Comparison of ENCODE assay signal across 16 cellular contexts in the genomic region with DNA sequence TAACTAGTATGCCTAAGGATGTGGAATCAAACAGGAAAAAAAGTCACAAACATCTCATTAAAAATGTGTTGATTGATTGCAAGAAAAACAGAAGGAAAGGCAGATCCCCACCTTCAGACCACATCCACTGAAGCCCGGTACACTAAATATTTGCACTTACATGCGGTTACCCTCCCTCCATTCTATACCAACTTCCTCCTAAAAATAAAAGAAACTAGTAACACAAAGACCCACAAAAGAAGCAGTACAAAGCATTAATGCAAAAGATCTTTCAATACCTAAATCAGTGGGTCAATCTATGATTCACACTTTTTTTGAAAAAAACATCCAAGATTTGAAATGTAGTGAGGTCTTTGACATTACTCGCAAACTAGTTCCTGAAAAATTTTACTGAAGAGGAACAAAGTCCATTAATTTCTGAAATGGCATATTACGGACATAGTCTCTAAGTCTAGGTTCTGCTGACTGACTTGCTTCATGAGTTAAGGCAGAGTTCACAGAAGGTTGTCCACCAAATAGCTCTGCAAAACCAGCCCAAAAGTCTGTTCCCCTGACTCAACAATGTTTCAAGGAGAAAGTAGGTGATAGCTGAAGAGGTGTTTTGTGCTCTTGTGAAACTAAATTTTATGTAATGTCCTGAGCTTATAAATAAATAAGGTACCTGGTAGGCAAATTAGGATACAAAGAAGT.
DNase-seq lines count a peak whose midpoint lies in the region; ATAC-seq and TF ChIP-seq lines count a peak whose summit lies in the region.
"Had no signal": no experiment of that assay in that cellular context is flagged by ENCODE, and none has a peak within 500 bp of the region (broad histone marks: within the 10 kb centered on the region; RNA-seq: fewer than 3 reads in every experiment).

No MANE protein-coding gene starts in this region.

- H3K23ac ChIP-seq in IMR-90 (ENCODE audit: low read depth, low read length) = no peak overlapping the region

- H3K9ac ChIP-seq in IMR-90 (ENCODE audit: low read depth, low read length) = no peak overlapping the region

- dilution Hi-C loops in IMR-90 (cut with HindIII; ENCODE audit: low sequenced_read_pairs, unreplicated experiment) = no loop called here

- TF ChIP-seq RAD21 in IMR-90 (IDR thresholded peaks at IDR 0.05; ENCODE audit: low read length) = no peak

- H3K9me1 ChIP-seq in IMR-90 (ENCODE audit: insufficient read depth, low read length) = peaks cover 11% of the 10 kb centered on the region

- H3K4me1 ChIP-seq in IMR-90 (ENCODE audit: control insufficient read depth, insufficient read depth, low read length) = peaks cover 6% of the 10 kb centered on the region
- H3K4me1 ChIP-seq: body of pancreas had no signal

- in situ Hi-C loops in IMR-90 (cut with MboI; ENCODE audit: low sequenced_read_pairs) = no loop called here

- intact Hi-C loops in IMR-90 (cut with micrococcal nuclease) = no loop called here

- DNase-seq in IMR-90 = no peak
- DNase-seq in central memory CD8-positive, alpha-beta T cell (ENCODE audit: low spot score in 2 of 2) = no peak
- no peak for DNase-seq in osteocyte (ENCODE audit: extremely low spot score, unreplicated experiment)
- DNase-seq in activated CD4-positive, alpha-beta T cell treated with anti-CD3 and anti-CD28 coated beads, Interleukin-2, amount 50 U/mL, for 4 hours = no peak
- no peak for DNase-seq in mesenteric fat pad (ENCODE audit: low spot score)
- no peak for DNase-seq in WTC11 (ENCODE audit: low spot score)
- DNase-seq: activated effector memory CD4-positive, alpha-beta T cell treated with anti-CD3 and anti-CD28 coated beads, Interleukin-2, amount 50 U/mL, for 16 hours; body of pancreas; effector memory CD4-positive, alpha-beta T cell; Karpas-422; left cardiac atrium; right cardiac atrium had no signal

- no peaks in the 10 kb centered on the region for H3K9me3 ChIP-seq in IMR-90 (ENCODE audit: control insufficient read depth, insufficient read depth, low read length)
- H3K9me3 ChIP-seq: body of pancreas had no signal

- H4K91ac ChIP-seq in IMR-90 (ENCODE audit: insufficient read depth, low read depth, low read length) = no peak overlapping the region

- no peak overlapping the region for H4K8ac ChIP-seq in IMR-90 (ENCODE audit: low read depth in 2 of 2, low read length in 2 of 2)

- no peak overlapping the region for H2AK9ac ChIP-seq in IMR-90 (replicated peaks; ENCODE audit: low read depth, low read length, poor library complexity)

- WGBS in IMR-90 (ENCODE audit: extremely low coverage in 2 of 2, insufficient read length in 1 of 2), 2 experiments = 80% methylated on average over 1 of the region's 4 CpGs; no CpG with 5 or more reads in 1 of the 2 experiments

- no peak for TF ChIP-seq POLR2A in IMR-90 (IDR thresholded peaks at IDR 0.05; ENCODE audit: low read depth, low read length)

- TF ChIP-seq CTCF in IMR-90 (conservative IDR thresholded peaks at IDR 0.05; ENCODE audit: low read depth, low read length) = no peak
- no peak for TF ChIP-seq CTCF in osteocyte (IDR thresholded peaks at IDR 0.05)
- no peak for TF ChIP-seq CTCF in WTC11 (IDR thresholded peaks at IDR 0.05)

- H3K4me2 ChIP-seq in IMR-90 (ENCODE audit: low read depth, low read length) = peak overlapping the region; percentile 36; the same call in 1 of the 2 replicates

- no peak overlapping the region for H3K4me3 ChIP-seq in IMR-90 (ENCODE audit: insufficient read depth, low read depth, low read length)
- H3K4me3 ChIP-seq: body of pancreas had no signal

- peak overlapping the region; percentile 27; the same call in 1 of the 2 replicates for H2BK20ac ChIP-seq in IMR-90 (ENCODE audit: low read depth, low read length)

- no peak overlapping the region; the same call in 1 of the 2 replicates for H2BK120ac ChIP-seq in IMR-90 (ENCODE audit: low read depth, low read length)

- POLR2A ChIA-PET in IMR-90 (lab: Charles Lee; ENCODE audit: unreplicated experiment) (no interaction called here), WTC11 (lab: Charles Lee) (no interaction called here)

- peak overlapping the region; percentile 35 for H3K4me3 Mint-ChIP-seq in central memory CD8-positive, alpha-beta T cell
- H3K4me3 Mint-ChIP-seq in osteocyte (ENCODE audit: unreplicated experiment) (peak overlapping the region; percentile 6), WTC11 (no peak overlapping the region)
- H3K4me3 Mint-ChIP-seq: T-helper 2 cell treated with Interferon-gamma antibody and Interleukin-4, amounts not matched to agents 5 μg/mL and 100 μg/mL, for 36 hours had no signal

- peaks cover 20 to 28% of the 10 kb centered on the region in 2 experiments for H3K79me1 ChIP-seq in IMR-90 (ENCODE audit: low read depth in 1 of 2, low read length in 2 of 2)

- H3K18ac ChIP-seq in IMR-90 (ENCODE audit: low read depth, low read length) = no peak overlapping the region

- no peak overlapping the region for H2BK5ac ChIP-seq in IMR-90 (ENCODE audit: low read depth, low read length, poor library complexity, severe bottlenecking)

- H3K27me3 ChIP-seq in IMR-90 (ENCODE audit: control insufficient read depth, insufficient read depth, low read length) = no peaks in the 10 kb centered on the region
- H3K27me3 ChIP-seq: body of pancreas had no signal

- H3K27ac ChIP-seq in IMR-90 (ENCODE audit: insufficient read depth, low read length) = no peak overlapping the region
- H3K27ac ChIP-seq: body of pancreas, C4-2B had no signal

- H2AFZ ChIP-seq in IMR-90 (replicated peaks; ENCODE audit: low read length, poor library complexity) = no peak overlapping the region

- H3K4ac ChIP-seq in IMR-90 (ENCODE audit: low read depth, low read length) = peak overlapping the region; percentile 37; the same call in 1 of the 2 replicates

- H3K36me3 ChIP-seq in IMR-90 (ENCODE audit: control insufficient read depth, insufficient read depth, low read length) = no peaks in the 10 kb centered on the region

- H3K14ac ChIP-seq in IMR-90 (replicated peaks; ENCODE audit: low read depth, low read length) = no peak overlapping the region; the same call in 1 of the 2 replicates

- no peaks in the 10 kb centered on the region for H3K27me3 Mint-ChIP-seq in central memory CD8-positive, alpha-beta T cell
- H3K27me3 Mint-ChIP-seq in osteocyte (ENCODE audit: unreplicated experiment) = no peaks in the 10 kb centered on the region
- no peaks in the 10 kb centered on the region for H3K27me3 Mint-ChIP-seq in WTC11 (ENCODE audit: low read depth)

- peak overlapping the region; percentile 32 for H3K27ac Mint-ChIP-seq in central memory CD8-positive, alpha-beta T cell (ENCODE audit: low read depth)
- peak overlapping the region; percentile 75 for H3K27ac Mint-ChIP-seq in osteocyte (ENCODE audit: unreplicated experiment)
- no peak overlapping the region for H3K27ac Mint-ChIP-seq in WTC11
- H3K27ac Mint-ChIP-seq: T-helper 2 cell treated with Interferon-gamma antibody and Interleukin-4, amounts not matched to agents 5 μg/mL and 100 μg/mL, for 36 hours had no signal

- H4K20me1 ChIP-seq in IMR-90 (ENCODE audit: insufficient read depth, low read length) = peaks cover 13% of the 10 kb centered on the region; the same call in 1 of the 2 replicates

- no peaks in the 10 kb centered on the region for H3K36me3 Mint-ChIP-seq in central memory CD8-positive, alpha-beta T cell (ENCODE audit: insufficient read depth)
- H3K36me3 Mint-ChIP-seq in osteocyte (ENCODE audit: unreplicated experiment) = peaks cover 3% of the 10 kb centered on the region
- no peaks in the 10 kb centered on the region for H3K36me3 Mint-ChIP-seq in WTC11

- CTCF ChIA-PET in IMR-90 (lab: Yijun Ruan, JAX) = interaction anchor here (0.9 kb wide), 1 partner anchor 65 kb away, joined by 3 read pairs; no protein-coding TSS in a partner anchor
- CTCF ChIA-PET in WTC11 (lab: Charles Lee) = interaction anchor here (0.9 kb wide), 1 partner anchor 11 kb away, joined by 3 read pairs; no protein-coding TSS in a partner anchor

- no peaks in the 10 kb centered on the region for H3K9me3 Mint-ChIP-seq in central memory CD8-positive, alpha-beta T cell
- H3K9me3 Mint-ChIP-seq in osteocyte (ENCODE audit: unreplicated experiment) (peaks cover 3% of the 10 kb centered on the region), WTC11 (no peaks in the 10 kb centered on the region)
- H3K9me3 Mint-ChIP-seq: T-helper 2 cell treated with Interferon-gamma antibody and Interleukin-4, amounts not matched to agents 5 μg/mL and 100 μg/mL, for 36 hours had no signal

- ATAC-seq in GM18868 (IDR thresholded peaks at IDR 0.05; ENCODE audit: unreplicated experiment) (peak; percentile 68), IMR-90 (ENCODE audit: low read depth) (no peak), WTC11 (no peak), GM19455 (IDR thresholded peaks at IDR 0.05; ENCODE audit: unreplicated experiment) (no peak)
- ATAC-seq in central memory CD8-positive, alpha-beta T cell (replicated peaks; ENCODE audit: extremely low read depth, poor library complexity, severe bottlenecking) = peak; percentile 50
- ATAC-seq: body of pancreas, right cardiac atrium had no signal

- no TSS peak for BruUV-seq in IMR-90 (replicated peaks; lab: Mats Ljungman, UMichigan)

- H2BK15ac ChIP-seq in IMR-90 (ENCODE audit: low read depth, low read length) = no peak overlapping the region

- H4K5ac ChIP-seq in IMR-90 (ENCODE audit: low read depth, low read length) = no peak overlapping the region

- H3K4me1 Mint-ChIP-seq in central memory CD8-positive, alpha-beta T cell = peaks cover 38% of the 10 kb centered on the region
- H3K4me1 Mint-ChIP-seq in osteocyte (ENCODE audit: unreplicated experiment) (peaks cover 46% of the 10 kb centered on the region), WTC11 (peaks cover 15% of the 10 kb centered on the region)

- H2AK5ac ChIP-seq in IMR-90 (ENCODE audit: low read depth, low read length) = no peak overlapping the region

- H3K56ac ChIP-seq in IMR-90 (ENCODE audit: extremely low read depth, insufficient read depth, low read length) = no peak overlapping the region

TF ChIP-seq in IMR-90, 13 proteins besides CTCF, POLR2A, EP300 and RAD21:
- no peak for TF ChIP-seq FOS (IDR thresholded peaks at IDR 0.05; ENCODE audit: low read depth, low read length)
- TF ChIP-seq MAFK (IDR thresholded peaks at IDR 0.05; ENCODE audit: low read depth, low read length) = no peak
- no peak for TF ChIP-seq RCOR1 (IDR thresholded peaks at IDR 0.05; ENCODE audit: insufficient replicate concordance, low read length)

TF ChIP-seq in WTC11, 78 proteins besides CTCF, POLR2A, EP300 and RAD21:
- TF ChIP-seq TCF7 (CRISPR knock-in tag; IDR thresholded peaks at IDR 0.05; ENCODE audit: low read depth) = no peak
- TF ChIP-seq JUN (CRISPR knock-in tag; IDR thresholded peaks at IDR 0.05) = no peak
- no peak for TF ChIP-seq PRRX2 (CRISPR knock-in tag; IDR thresholded peaks at IDR 0.05)

Comparison
In these comparisons a context has a peak if more than half of its experiments do, and no peak if none do; other contexts are left out.
1. ATAC-seq: peak in GM18868 (single experiment) and central memory CD8-positive, alpha-beta T cell (single experiment); none in IMR-90 (single experiment), WTC11 (single experiment) and GM19455 (single experiment).